8 cellular contexts compared by ENCODE assay signal in the genomic region with DNA sequence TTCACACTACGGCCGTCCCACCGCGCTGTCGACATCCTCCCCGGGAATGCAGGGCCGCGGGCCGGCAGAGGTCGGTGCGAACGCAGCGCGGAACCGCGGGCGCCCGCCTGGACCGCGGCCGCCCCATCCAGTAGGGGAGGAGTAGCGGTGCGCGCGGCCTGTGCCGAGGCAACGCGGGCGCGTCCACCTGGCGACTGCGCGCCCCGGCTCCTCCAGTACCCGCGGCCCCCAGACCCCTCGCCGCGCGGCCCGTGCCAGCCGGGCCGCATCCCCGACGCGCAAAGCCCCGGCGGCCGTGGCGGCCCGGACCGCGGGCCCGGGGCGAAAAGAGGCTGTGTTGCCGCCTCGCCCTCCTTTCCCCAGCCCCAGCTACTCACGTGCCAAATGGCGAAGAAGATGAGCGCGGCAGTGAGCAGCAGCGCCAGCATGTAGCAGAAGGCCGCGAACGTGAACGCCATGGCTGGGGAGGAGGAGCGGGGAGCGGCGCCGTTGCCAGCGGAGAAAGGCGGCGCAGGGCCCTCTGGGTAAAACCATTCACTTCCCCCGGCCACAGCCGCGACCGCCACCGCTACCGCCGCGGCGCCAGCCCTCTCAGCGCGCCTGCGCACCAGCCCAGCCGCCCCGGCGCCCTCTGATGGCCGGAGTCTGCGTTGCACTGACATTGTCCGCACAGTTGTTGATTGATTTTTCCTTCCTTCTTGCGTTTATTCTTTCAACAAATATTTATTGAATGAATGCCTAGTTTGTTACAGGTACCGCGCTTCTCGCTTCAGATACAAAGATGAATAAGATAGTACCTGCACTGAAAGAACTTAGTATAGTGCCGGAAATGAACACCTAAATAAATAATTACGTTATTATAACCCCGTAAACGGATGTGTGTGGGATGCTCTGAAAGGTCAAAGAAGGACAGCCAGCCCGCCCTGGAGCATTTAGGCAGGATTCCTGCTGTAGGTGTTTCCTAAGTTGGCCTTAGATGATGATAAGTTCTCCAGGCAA. TPM values are rescaled to one million over a fixed set of nuclear protein-coding genes. Genes with fewer than 3 reads are reported as not detected.
DNase-seq lines count a peak whose midpoint lies in the region; ATAC-seq, FAIRE-seq and TF ChIP-seq lines count a peak whose summit lies in the region.

A gene (minus strand): TSS at position 505 of the 999 bp plus-strand sequence. CDS start 47 bp downstream, at position 458.

- TF ChIP-seq POLR2A in GM12892 (IDR thresholded peaks at IDR 0.05; ENCODE audit: low read depth, low read length) (peak; percentile 74; the same call in 1 of the 2 replicates), adrenal gland (IDR thresholded peaks at IDR 0.05) (peak; percentile 30 to 65), prostate gland (IDR thresholded peaks at IDR 0.05) (peak; percentile 44)

- peak within 1 kb of the TSS in 3 of 4 donors; percentile 46 to 87 (median 50) for H3K4me3 ChIP-seq in adrenal gland
- H3K4me3 ChIP-seq in prostate gland, result peak within 1 kb of the TSS; percentile 66 to 89
- H3K4me3 ChIP-seq in urinary bladder (ENCODE audit: low read depth, low read length), result peak within 1 kb of the TSS; percentile 83

- H3K4me1 ChIP-seq in adrenal gland (replicated peaks in 1 of 2) (peaks cover 13 to 19% of the 10 kb centered on the region in 2 donors), prostate gland (replicated peaks) (peaks cover 3% of the 10 kb centered on the region), urinary bladder (ENCODE audit: insufficient read depth) (no peaks in the 10 kb centered on the region)

- CTCF ChIA-PET in T-cell (lab: Charles Lee), result interaction anchor here (0.6 to 2.5 kb wide), 6 partner anchors 45 to 91 kb away, joined by 3 to 11 read pairs (median 4); a partner anchor contains a TSS

- H3K4me3 Mint-ChIP-seq in T-cell, result peak within 1 kb of the TSS; percentile 87 to 90 (median 90)

- peaks cover 43 to 51% (median 47%) of the 10 kb centered on the region in 3 donors for H3K4me1 Mint-ChIP-seq in T-cell

- ATAC-seq in HG02852 (IDR thresholded peaks at IDR 0.05; ENCODE audit: unreplicated experiment), result peak; percentile 95
- ATAC-seq in T-cell (replicated peaks in 1 of 4), result peak; percentile 95 to 96 (median 96)
- ATAC-seq in left cardiac atrium, result peak; percentile 98 to 99

- H3K36me3 Mint-ChIP-seq in T-cell, result no peaks in the 10 kb centered on the region

- TF ChIP-seq CTCF in adrenal gland (IDR thresholded peaks at IDR 0.05), result peak; percentile 71 to 95 (median 90)
- TF ChIP-seq CTCF in prostate gland (IDR thresholded peaks at IDR 0.05), result peak; percentile 69 to 98 (median 96)

- no peaks in the 10 kb centered on the region for H3K27me3 Mint-ChIP-seq in T-cell

- DNase-seq in GM12892 (ENCODE audit: insufficient read length) (peak; percentile 87), NCI-H1436 treated with DMSO at 0.1 percent for 48 hours (lab: John Stamatoyannopoulos, UW) (peak; percentile 61), T-cell (peak; percentile 80 to 96 (median 89)), adrenal gland (peak; percentile 89 to 96 (median 93)), left cardiac atrium (peak; percentile 93), prostate gland (ENCODE audit: low spot score) (peak; percentile 88)

- H3K36me3 ChIP-seq in adrenal gland (replicated peaks in 1 of 2) (no peaks in the 10 kb centered on the region), prostate gland (no peaks in the 10 kb centered on the region), urinary bladder (ENCODE audit: insufficient read depth) (no peaks in the 10 kb centered on the region)

- no peaks in the 10 kb centered on the region for H3K27me3 ChIP-seq in adrenal gland
- no peaks in the 10 kb centered on the region for H3K27me3 ChIP-seq in prostate gland (replicated peaks; ENCODE audit: insufficient read depth)

- 0 to 1% (median 0%) methylated on average over 23 to 100 of the region's 100 CpGs for WGBS in adrenal gland, 4 donors
- under 1% methylated on average over 81 of the region's 100 CpGs for WGBS in prostate gland
- WGBS in urinary bladder, result under 1% methylated on average over 100 of the region's 100 CpGs

- peak within 1 kb of the TSS; percentile 96 to 97 for H3K27ac Mint-ChIP-seq in T-cell

- no peaks in the 10 kb centered on the region for H3K9me3 Mint-ChIP-seq in T-cell

- H3K27ac ChIP-seq in adrenal gland (peak within 1 kb of the TSS in 4 of 5 donors; percentile 85 to 99 (median 94)), prostate gland (peak within 1 kb of the TSS; percentile 87 to 91), urinary bladder (ENCODE audit: low read depth) (peak within 1 kb of the TSS; percentile 95)

- H3K9me3 ChIP-seq in adrenal gland (replicated peaks in 1 of 3) (no peaks in the 10 kb centered on the region), prostate gland (no peaks in the 10 kb centered on the region)

- POLR2A ChIA-PET in T-cell (lab: Charles Lee), result interaction anchor here in 1 of 2 donors (0.7 to 1.3 kb wide), 2 partner anchors 45 to 47 kb away, joined by 3 to 4 read pairs; a partner anchor contains a TSS

- FAIRE-seq in GM12892 (lab: Jason Lieb, UNC), result peak; percentile 91

- intact Hi-C loops in adrenal gland (cut with DNase I), result no loop called here
- intact Hi-C loops in left cardiac atrium (cut with DNase I), result no loop called here
- intact Hi-C loops in prostate gland (cut with DNase I), result loop anchor here (2.0 kb wide), 1 partner anchor 48 kb away; a partner anchor contains a TSS

RNA-seq across cellular contexts. Expression of the gene that starts here (rescaled TPM):
- polyA plus RNA-seq in GM12892 (2012; ENCODE audit: missing spikeins), result 84.4 TPM
- total RNA-seq in T-cell (10 to 100 TPM; 39.1 to 52.7 (median 42.1) TPM), adrenal gland (100 to 1,000 TPM in 6 of 8 donors, 10 to 100 TPM in 2; 56.4 to 173 (median 115) TPM), left cardiac atrium (10 to 100 TPM; 89.5 to 93.4 TPM), prostate gland (100 to 1,000 TPM; 113 to 193 TPM), urinary bladder (78.2 TPM)
- polyA plus RNA-seq in adrenal gland (100 to 1,000 TPM in 1 of 3 donors, 10 to 100 TPM in 2; 24.5 to 328 (median 30.6) TPM), urinary bladder (164 TPM)

Comparison
In these comparisons a context has a peak if more than half of its experiments do, and no peak if none do; other contexts are left out.
1. Peak in every context shown above with its lines: DNase-seq, ATAC-seq, H3K4me3 ChIP-seq and H3K27ac ChIP-seq.